In genomic region chr9:133635506-133635902, GRCh38 we compare ENCODE assay signal across 1 cellular context.
TF ChIP-seq lines count a peak whose summit lies in the region.

No MANE protein-coding gene starts in this region.

TF ChIP-seq in K562, 482 proteins besides CTCF, POLR2A, EP300 and RAD21:
- TF ChIP-seq PRPF4 (IDR thresholded peaks at IDR 0.05; ENCODE audit: insufficient read depth, low read depth, low read length, poor library complexity, severe bottlenecking) (no peak), ARID3A (IDR thresholded peaks at IDR 0.05; ENCODE audit: borderline replicate concordance, low read depth, low read length) (no peak), KAT2B (IDR thresholded peaks at IDR 0.05; ENCODE audit: low read depth, low read length) (no peak)
- TF ChIP-seq, protein P1, sequence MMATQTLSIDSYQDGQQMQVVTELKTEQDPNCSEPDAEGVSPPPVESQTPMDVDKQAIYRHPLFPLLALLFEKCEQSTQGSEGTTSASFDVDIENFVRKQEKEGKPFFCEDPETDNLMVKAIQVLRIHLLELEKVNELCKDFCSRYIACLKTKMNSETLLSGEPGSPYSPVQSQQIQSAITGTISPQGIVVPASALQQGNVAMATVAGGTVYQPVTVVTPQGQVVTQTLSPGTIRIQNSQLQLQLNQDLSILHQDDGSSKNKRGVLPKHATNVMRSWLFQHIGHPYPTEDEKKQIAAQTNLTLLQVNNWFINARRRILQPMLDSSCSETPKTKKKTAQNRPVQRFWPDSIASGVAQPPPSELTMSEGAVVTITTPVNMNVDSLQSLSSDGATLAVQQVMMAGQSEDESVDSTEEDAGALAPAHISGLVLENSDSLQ (IDR thresholded peaks at IDR 0.05): 0 out of 2 replicates have a peak, but pooled peaks have one; percentile 16
